ENCODE assay signal across 2 cellular contexts in genomic region chr3:7264196-7264526, GRCh38.
TF ChIP-seq lines count a peak whose summit lies in the region.

No MANE protein-coding gene starts in this region.

TF ChIP-seq in H1, 55 proteins besides CTCF, POLR2A, EP300 and RAD21 (continued from another document):
- no peak for TF ChIP-seq USF2 (IDR thresholded peaks at IDR 0.05; ENCODE audit: low read length)
- TF ChIP-seq E2F6 (IDR thresholded peaks at IDR 0.05), result no peak
- TF ChIP-seq RFX5 (IDR thresholded peaks at IDR 0.05; ENCODE audit: borderline replicate concordance, low read depth, low read length), result no peak
- TF ChIP-seq SP2 (IDR thresholded peaks at IDR 0.05; ENCODE audit: low read length), result no peak
- TF ChIP-seq CTBP2 (IDR thresholded peaks at IDR 0.05; ENCODE audit: borderline replicate concordance, insufficient read depth, insufficient read length, low read length), result no peak
- TF ChIP-seq CEBPB (IDR thresholded peaks at IDR 0.05; ENCODE audit: low read depth, low read length), result no peak
- no peak for TF ChIP-seq HDAC2 (IDR thresholded peaks at IDR 0.05; ENCODE audit: borderline replicate concordance in 1 of 2, low read depth in 2 of 2, low read length in 2 of 2)
- TF ChIP-seq BACH1 (IDR thresholded peaks at IDR 0.05; ENCODE audit: low read length), result no peak
- TF ChIP-seq TAF1 (IDR thresholded peaks at IDR 0.05; ENCODE audit: low read depth, low read length), result no peak
- no peak for TF ChIP-seq TEAD4 (IDR thresholded peaks at IDR 0.05; ENCODE audit: low read depth, low read length)
- no peak for TF ChIP-seq POU5F1 (IDR thresholded peaks at IDR 0.05; ENCODE audit: low read depth, low read length)
- TF ChIP-seq BRCA1 (IDR thresholded peaks at IDR 0.05; ENCODE audit: low read depth, low read length), result no peak
- no peak for TF ChIP-seq FOSL1 (IDR thresholded peaks at IDR 0.05; ENCODE audit: insufficient read depth, low read depth, low read length)
- no peak for TF ChIP-seq ASH2L (IDR thresholded peaks at IDR 0.05; ENCODE audit: low read length)
- TF ChIP-seq SIX5 (IDR thresholded peaks at IDR 0.05; ENCODE audit: low read depth, low read length), result no peak
- no peak for TF ChIP-seq CREB1 (IDR thresholded peaks at IDR 0.05)

TF ChIP-seq in SK-N-SH, 30 proteins besides CTCF, POLR2A, EP300 and RAD21 (continued from another document):
- no peak for TF ChIP-seq REST (IDR thresholded peaks at IDR 0.05; ENCODE audit: low read depth, low read length)
- TF ChIP-seq EZH2phosphoT487 (IDR thresholded peaks at IDR 0.05; ENCODE audit: borderline replicate concordance, low read depth), result no peak
- no peak for TF ChIP-seq NRF1 (IDR thresholded peaks at IDR 0.05; ENCODE audit: low read depth, low read length)
TF ChIP-seq in SK-N-SH: peak in this region for 0.
